In the genomic region with DNA sequence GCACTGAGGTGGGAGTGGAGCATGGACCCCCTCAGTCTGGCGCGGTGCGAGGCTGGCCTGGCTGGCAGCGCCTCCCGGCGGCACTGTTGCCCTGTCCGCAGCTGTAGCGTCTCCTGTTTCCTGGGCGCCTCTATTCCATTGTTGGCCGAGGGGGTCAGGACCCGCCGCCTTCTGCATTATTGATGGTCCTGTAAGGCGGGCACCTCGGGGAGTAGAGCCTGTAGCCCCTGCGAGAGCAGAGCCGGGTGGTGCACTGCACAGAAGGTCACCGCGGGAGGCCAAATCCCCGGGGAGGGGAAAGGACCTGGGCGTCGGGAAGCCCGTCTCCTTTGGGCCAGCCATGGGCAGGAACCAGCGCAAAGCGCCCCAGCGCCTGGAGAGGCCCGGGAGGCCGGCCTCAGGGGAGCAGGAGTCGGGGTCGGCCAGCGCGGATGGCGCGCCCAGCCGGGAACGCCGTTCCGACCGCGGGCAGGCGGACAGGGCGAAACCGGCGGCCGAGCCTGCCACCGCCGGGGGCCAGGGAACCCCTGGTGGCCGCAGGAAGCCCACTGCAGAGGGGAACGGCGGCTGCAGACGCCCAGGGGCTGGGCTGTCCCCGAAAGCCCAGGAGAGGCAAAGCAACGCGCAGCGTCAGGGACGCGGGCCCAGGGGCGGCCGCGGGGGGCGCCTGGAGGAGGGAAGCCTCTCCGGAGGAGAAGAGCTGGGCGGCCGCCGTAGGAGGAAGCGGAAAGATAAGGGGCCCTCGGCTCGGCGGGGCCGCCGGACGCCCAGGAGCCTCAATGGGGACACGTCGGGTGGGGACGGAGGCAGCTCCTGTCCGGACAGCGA, we compare ENCODE assay signal across 8 cellular contexts. TPM values are rescaled to one million over a fixed set of nuclear protein-coding genes. Genes with fewer than 3 reads are reported as not detected.
DNase-seq lines count a peak whose midpoint lies in the region; ATAC-seq and TF ChIP-seq lines count a peak whose summit lies in the region.

MYO15B (plus strand) TSS at position 83 of the 828 bp plus-strand sequence; CDS start at position 341, 258 bp downstream.

- ATAC-seq in HG03432 (IDR thresholded peaks at IDR 0.05; ENCODE audit: unreplicated experiment), result peak; percentile 22
- ATAC-seq in GM21526 (IDR thresholded peaks at IDR 0.05; ENCODE audit: low FRiP score, unreplicated experiment), result no peak

- H3K27ac ChIP-seq in ascending aorta (peak within 1 kb of the TSS; percentile 86 to 87), iPS-20b (ENCODE audit: low read length) (no peak within 1 kb of the TSS), skeletal muscle tissue (ENCODE audit: low read depth, low read length) (peak within 1 kb of the TSS; percentile 68)

- H3K36me3 ChIP-seq in ascending aorta (no peaks in the 10 kb centered on the region), iPS-20b (ENCODE audit: insufficient read depth, low read depth, low read length) (no peaks in the 10 kb centered on the region), skeletal muscle tissue (ENCODE audit: control insufficient read depth in 3 of 3, insufficient read depth in 3 of 3, low read length in 3 of 3) (no peaks in the 10 kb centered on the region)

- DNase-seq in AG10803 (ENCODE audit: low read depth) (no peak), T-helper 9 cell (peak; percentile 20), ascending aorta (ENCODE audit: low spot score in 2 of 2) (peak in 1 of 2 donors; percentile 79), NCI-H446 (lab: John Stamatoyannopoulos, UW) (no peak)

- H3K9ac ChIP-seq in iPS-20b (ENCODE audit: low read depth, low read length) (peak within 1 kb of the TSS; percentile 56; the same call in 1 of the 2 replicates), skeletal muscle tissue (ENCODE audit: low read depth in 1 of 3, low read length in 3 of 3) (peak within 1 kb of the TSS; percentile 57 to 81 (median 71))

- TF ChIP-seq CTCF in AG10803 (conservative IDR thresholded peaks at IDR 0.05; ENCODE audit: low read length) (0 out of 2 replicates have a peak, but pooled peaks have one; percentile 3), ascending aorta (IDR thresholded peaks at IDR 0.05) (peak; percentile 21 to 50 (median 34))

- H3K9me3 ChIP-seq in ascending aorta (no peaks in the 10 kb centered on the region), iPS-20b (ENCODE audit: insufficient read depth, low read depth, low read length) (no peaks in the 10 kb centered on the region), skeletal muscle tissue (ENCODE audit: control insufficient read depth in 3 of 3, low read length in 3 of 3) (no peaks in the 10 kb centered on the region)

- H3K27me3 ChIP-seq in ascending aorta (no peaks in the 10 kb centered on the region), iPS-20b (ENCODE audit: insufficient read depth, low read length) (peaks cover 39% of the 10 kb centered on the region), skeletal muscle tissue (ENCODE audit: control insufficient read depth in 3 of 3, insufficient read depth in 3 of 3, low read length in 3 of 3) (peaks cover 10 to 16% (median 12%) of the 10 kb centered on the region in 3 donors)

- intact Hi-C loops in ascending aorta (cut with DNase I), result no loop called here

- no peaks in the 10 kb centered on the region for H3K4me1 ChIP-seq in ascending aorta
- H3K4me1 ChIP-seq in iPS-20b (ENCODE audit: insufficient read depth, low read length), result no peaks in the 10 kb centered on the region
- peaks cover 6 to 8% (median 6%) of the 10 kb centered on the region in 3 donors for H3K4me1 ChIP-seq in skeletal muscle tissue (ENCODE audit: control insufficient read depth in 3 of 3, insufficient read depth in 3 of 3, low read length in 3 of 3)

- peak within 1 kb of the TSS; percentile 9; the same call in 1 of the 2 replicates for H3K4me3 ChIP-seq in AG10803 (ENCODE audit: low read length)
- peak within 1 kb of the TSS; percentile 71 to 79 for H3K4me3 ChIP-seq in ascending aorta
- H3K4me3 ChIP-seq in iPS-20b (ENCODE audit: low read length), result peak within 1 kb of the TSS; percentile 65
- peak within 1 kb of the TSS; percentile 56 to 67 (median 64) for H3K4me3 ChIP-seq in skeletal muscle tissue (ENCODE audit: low read length in 3 of 3)

RNA-seq across cellular contexts. Expression of gene MYO15B, which starts in this region (rescaled TPM):
- 285 TPM for total RNA-seq in ascending aorta
- 43.8 TPM for total RNA-seq in skeletal muscle tissue

Comparison
In these comparisons a context has a peak if more than half of its experiments do, and no peak if none do; other contexts are left out.
1. H3K4me3 ChIP-seq: peak in every context shown above with its lines; median percentile 75 in ascending aorta; 65 in iPS-20b; 64 in skeletal muscle tissue; 9 in AG10803.